ENCODE assay signal across 8 cellular contexts in the genomic region with DNA sequence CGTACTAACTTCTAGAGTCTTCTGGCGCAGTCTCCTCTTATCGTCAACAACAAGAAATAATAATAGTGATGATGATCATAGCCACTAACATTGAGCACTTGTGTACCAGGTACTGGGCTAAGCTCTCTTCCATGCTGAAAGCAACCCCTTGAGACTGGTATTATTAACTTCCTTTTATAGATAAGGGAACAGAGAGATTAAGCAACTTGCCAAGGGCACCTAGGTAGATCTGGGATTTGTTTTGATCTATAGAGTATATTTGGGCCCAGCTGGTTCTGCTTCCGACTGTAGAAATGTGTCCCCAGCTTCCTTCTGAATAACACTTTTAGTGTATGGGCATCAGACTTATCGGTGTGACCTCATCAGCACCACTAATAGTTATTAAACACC. TPM values are rescaled to one million over a fixed set of nuclear protein-coding genes. Genes with fewer than 3 reads are reported as not detected.
DNase-seq lines count a peak whose midpoint lies in the region; ATAC-seq and TF ChIP-seq lines count a peak whose summit lies in the region.

No MANE protein-coding gene starts in this region.

- H3K36me3 ChIP-seq in lung (ENCODE audit: control insufficient read depth in 2 of 2, insufficient read depth in 2 of 2, low read length in 2 of 2) (no peaks in the 10 kb centered on the region), thyroid gland (no peaks in the 10 kb centered on the region)

- H3K9me3 ChIP-seq in lung (ENCODE audit: control insufficient read depth in 2 of 2, insufficient read depth in 1 of 2, low read length in 1 of 2) = no peaks in the 10 kb centered on the region
- no peaks in the 10 kb centered on the region for H3K9me3 ChIP-seq in thyroid gland

- no peak for TF ChIP-seq POLR2A in thyroid gland (IDR thresholded peaks at IDR 0.05)

- H3K27me3 Mint-ChIP-seq in activated T-cell treated with anti-CD3 and anti-CD28 coated beads, Interleukin-2, amount 50 U/mL, for 72 hours (ENCODE audit: low read depth) = peaks cover 12% of the 10 kb centered on the region
- peaks cover 25% of the 10 kb centered on the region for H3K27me3 Mint-ChIP-seq in activated naive CD8-positive, alpha-beta T cell treated with anti-CD3 and anti-CD28 coated beads, Interleukin-2, amount 10 ng/mL, durations not matched to agents 7 days and 5 days

- intact Hi-C loops in thyroid gland (cut with DNase I) = no loop called here

- H3K4me3 Mint-ChIP-seq in activated T-cell treated with anti-CD3 and anti-CD28 coated beads, Interleukin-2, amount 50 U/mL, for 72 hours = peak overlapping the region; percentile 79 to 97
- peak overlapping the region; percentile 84 for H3K4me3 Mint-ChIP-seq in activated naive CD8-positive, alpha-beta T cell treated with anti-CD3 and anti-CD28 coated beads, Interleukin-2, amount 10 ng/mL, durations not matched to agents 7 days and 5 days

- POLR2A ChIA-PET in activated naive CD8-positive, alpha-beta T cell treated with anti-CD3 and anti-CD28 coated beads, Interleukin-2, amount 10 ng/mL, durations not matched to agents 7 days and 5 days (lab: Charles Lee) = no interaction called here

- no peaks in the 10 kb centered on the region for H3K9me3 Mint-ChIP-seq in activated T-cell treated with anti-CD3 and anti-CD28 coated beads, Interleukin-2, amount 50 U/mL, for 72 hours
- H3K9me3 Mint-ChIP-seq in activated naive CD8-positive, alpha-beta T cell treated with anti-CD3 and anti-CD28 coated beads, Interleukin-2, amount 10 ng/mL, durations not matched to agents 7 days and 5 days = no peaks in the 10 kb centered on the region

- H3K4me1 Mint-ChIP-seq in activated T-cell treated with anti-CD3 and anti-CD28 coated beads, Interleukin-2, amount 50 U/mL, for 72 hours (ENCODE audit: low read depth) = peaks cover 49% of the 10 kb centered on the region
- peaks cover 32% of the 10 kb centered on the region for H3K4me1 Mint-ChIP-seq in activated naive CD8-positive, alpha-beta T cell treated with anti-CD3 and anti-CD28 coated beads, Interleukin-2, amount 10 ng/mL, durations not matched to agents 7 days and 5 days

- no peaks in the 10 kb centered on the region for H3K27me3 ChIP-seq in lung (ENCODE audit: control insufficient read depth, insufficient read depth)
- no peaks in the 10 kb centered on the region for H3K27me3 ChIP-seq in thyroid gland

- H3K4me1 ChIP-seq in lung (ENCODE audit: control insufficient read depth in 2 of 2, insufficient read depth in 2 of 2, low read length in 2 of 2) (peaks cover 7 to 14% of the 10 kb centered on the region in 2 donors), thyroid gland (peaks cover 17 to 36% of the 10 kb centered on the region in 2 donors)

- 49 to 85% methylated on average over 5 of the region's 5 CpGs for WGBS in lung, 2 donors
- 66 to 73% methylated on average over 5 of the region's 5 CpGs for WGBS in thyroid gland, 2 donors

- H3K4me3 ChIP-seq in lung = no peak overlapping the region
- peak overlapping the region in 1 of 3 donors; percentile 55 for H3K4me3 ChIP-seq in thyroid gland (replicated peaks in 1 of 3)

- no peak for TF ChIP-seq CTCF in lung (IDR thresholded peaks at IDR 0.05; ENCODE audit: control extremely low read depth, extremely low read depth)
- no peak for TF ChIP-seq CTCF in thyroid gland (IDR thresholded peaks at IDR 0.05)

- ATAC-seq in activated T-cell treated with anti-CD3 and anti-CD28 coated beads, Interleukin-2, amount 50 U/mL, for 72 hours (replicated peaks in 1 of 2) = no peak
- ATAC-seq in activated naive CD8-positive, alpha-beta T cell treated with anti-CD3 and anti-CD28 coated beads, Interleukin-2, amount 10 ng/mL, durations not matched to agents 7 days and 5 days (ENCODE audit: low read depth) = no peak
- no peak for ATAC-seq in lung (ENCODE audit: insufficient read depth, low FRiP score)

- peak overlapping the region; percentile 87 for H3K27ac Mint-ChIP-seq in activated T-cell treated with anti-CD3 and anti-CD28 coated beads, Interleukin-2, amount 50 U/mL, for 72 hours
- H3K27ac Mint-ChIP-seq in activated naive CD8-positive, alpha-beta T cell treated with anti-CD3 and anti-CD28 coated beads, Interleukin-2, amount 10 ng/mL, durations not matched to agents 7 days and 5 days = no peak overlapping the region

- DNase-seq in activated T-cell treated with anti-CD3 and anti-CD28 coated beads, Interleukin-2, amount 50 U/mL, for 72 hours = no peak
- no peak for DNase-seq in activated T-cell treated with anti-CD3 and anti-CD28 coated beads, Interleukin-2, amount 50 U/mL, for 48 hours
- DNase-seq in activated naive CD8-positive, alpha-beta T cell treated with anti-CD3 and anti-CD28 coated beads, Interleukin-2, amount 10 ng/mL, durations not matched to agents 7 days and 5 days = no peak
- DNase-seq in lung (ENCODE audit: low spot score) (no peak), thyroid gland (no peak), globus pallidus (ENCODE audit: low spot score) (no peak), GOT3 (lab: John Stamatoyannopoulos, UW) (no peak)
- no peak for DNase-seq in stimulated activated CD4-positive, alpha-beta T cell treated with anti-CD3 and anti-CD28 coated beads, Interleukin-2, amount 100 ng/mL, for 48 hours

- H3K36me3 Mint-ChIP-seq in activated T-cell treated with anti-CD3 and anti-CD28 coated beads, Interleukin-2, amount 50 U/mL, for 72 hours (ENCODE audit: insufficient read depth in 2 of 2) = peaks cover 0 to 2% of the 10 kb centered on the region in 2 donors
- no peaks in the 10 kb centered on the region for H3K36me3 Mint-ChIP-seq in activated naive CD8-positive, alpha-beta T cell treated with anti-CD3 and anti-CD28 coated beads, Interleukin-2, amount 10 ng/mL, durations not matched to agents 7 days and 5 days

- H3K27ac ChIP-seq in lung (ENCODE audit: low read depth in 1 of 2, low read length in 1 of 2) (peak overlapping the region; percentile 78 to 92), thyroid gland (peak overlapping the region; percentile 88 to 96 (median 94))

RNA-seq across cellular contexts. Expression of gene ZNF219, which starts 1.1 kb away (rescaled TPM):
- 10 to 100 TPM; 11.2 to 12.4 TPM for total RNA-seq in activated T-cell treated with anti-CD3 and anti-CD28 coated beads, Interleukin-2, amount 50 U/mL, for 72 hours
- total RNA-seq in activated naive CD8-positive, alpha-beta T cell treated with anti-CD3 and anti-CD28 coated beads, Interleukin-2, amount 10 ng/mL, durations not matched to agents 7 days and 5 days = 1 to 10 TPM; 4.3 to 6.0 TPM
- total RNA-seq in lung (10 to 100 TPM in 1 of 2 donors, 1 to 10 TPM in 1; 8.0 to 48.5 TPM), thyroid gland (10 to 100 TPM; 53.6 to 82.7 (median 67.3) TPM)
- 10 to 100 TPM; 21.6 to 38.3 TPM for polyA plus RNA-seq in lung

RNA-seq across cellular contexts. Expression of gene TMEM253, which starts 1.3 kb away (rescaled TPM):
- total RNA-seq in activated T-cell treated with anti-CD3 and anti-CD28 coated beads, Interleukin-2, amount 50 U/mL, for 72 hours = under 1 TPM in 1 of 2 donors, not detected in 1; 0.35 TPM
- total RNA-seq in activated naive CD8-positive, alpha-beta T cell treated with anti-CD3 and anti-CD28 coated beads, Interleukin-2, amount 10 ng/mL, durations not matched to agents 7 days and 5 days = not detected
- total RNA-seq in lung (under 1 TPM; 0.20 to 0.52 TPM), thyroid gland (1 to 10 TPM in 2 of 4 donors, under 1 TPM in 1, not detected in 1; 0.81 to 3.1 (median 2.8) TPM)
- polyA plus RNA-seq in lung = under 1 TPM; 0.24 to 0.43 TPM

RNA-seq across cellular contexts. Expression of gene ARHGEF40, which starts 29.5 kb away (rescaled TPM):
- under 1 TPM; 0.26 to 0.37 TPM for total RNA-seq in activated T-cell treated with anti-CD3 and anti-CD28 coated beads, Interleukin-2, amount 50 U/mL, for 72 hours
- total RNA-seq in activated naive CD8-positive, alpha-beta T cell treated with anti-CD3 and anti-CD28 coated beads, Interleukin-2, amount 10 ng/mL, durations not matched to agents 7 days and 5 days = under 1 TPM; 0.20 to 0.28 TPM
- total RNA-seq in lung = 10 to 100 TPM; 36.7 to 48.6 TPM
- polyA plus RNA-seq in lung = 10 to 100 TPM; 13.1 to 17.8 TPM
- total RNA-seq in thyroid gland = 10 to 100 TPM; 28.1 to 44.8 (median 43.4) TPM

RNA-seq across cellular contexts. Expression of gene RNASE8, which starts 42.0 kb away (rescaled TPM):
- not detected for total RNA-seq in activated T-cell treated with anti-CD3 and anti-CD28 coated beads, Interleukin-2, amount 50 U/mL, for 72 hours
- not detected for total RNA-seq in activated naive CD8-positive, alpha-beta T cell treated with anti-CD3 and anti-CD28 coated beads, Interleukin-2, amount 10 ng/mL, durations not matched to agents 7 days and 5 days
- total RNA-seq in lung = not detected
- not detected for polyA plus RNA-seq in lung
- not detected for total RNA-seq in thyroid gland

RNA-seq across cellular contexts. Expression of gene OR5AU1, which starts 56.3 kb away (rescaled TPM):
- not detected for total RNA-seq in activated T-cell treated with anti-CD3 and anti-CD28 coated beads, Interleukin-2, amount 50 U/mL, for 72 hours
- not detected for total RNA-seq in activated naive CD8-positive, alpha-beta T cell treated with anti-CD3 and anti-CD28 coated beads, Interleukin-2, amount 10 ng/mL, durations not matched to agents 7 days and 5 days
- not detected for total RNA-seq in lung
- not detected for polyA plus RNA-seq in lung
- not detected for total RNA-seq in thyroid gland

Comparison
In these comparisons a context has a peak if more than half of its experiments do, and no peak if none do; other contexts are left out.
1. RNA of gene ARHGEF40, which starts 29.5 kb away (total RNA-seq): 36.7 to 48.6 TPM in lung and 28.1 to 44.8 TPM in thyroid gland; 0.26 to 0.37 TPM in activated T-cell treated with anti-CD3 and anti-CD28 coated beads, Interleukin-2, amount 50 U/mL, for 72 hours and 0.20 to 0.28 TPM in activated naive CD8-positive, alpha-beta T cell treated with anti-CD3 and anti-CD28 coated beads, Interleukin-2, amount 10 ng/mL, durations not matched to agents 7 days and 5 days; every median in the first group is over 10 times any median in the second.